Comparison of ENCODE assay signal across 12 cellular contexts in genomic region chr12:6462234-6462995, GRCh38. TPM values are rescaled to one million over a fixed set of nuclear protein-coding genes. Genes with fewer than 3 reads are reported as not detected.
A peak's percentile ranks its signal among the peaks of the same experiment; 100 is the strongest.
DNase-seq lines count a peak whose midpoint lies in the region; ATAC-seq and TF ChIP-seq lines count a peak whose summit lies in the region.
"Had no signal": no experiment of that assay in that cellular context is flagged by ENCODE, and none has a peak within 500 bp of the region (broad histone marks: within the 10 kb centered on the region; RNA-seq: fewer than 3 reads in every experiment).

No MANE protein-coding gene starts in this region.

- no peaks in the 10 kb centered on the region for H3K27me3 Mint-ChIP-seq in T-helper 1 cell treated with Interleukin-12 subunit alpha and Interleukin-12 subunit beta and Interleukin-4 antibody, amounts not matched to agents 30 μg/mL and 1 μg/mL, for 36 hours (ENCODE audit: low read depth)
- peaks cover 12% of the 10 kb centered on the region for H3K27me3 Mint-ChIP-seq in endothelial cell (ENCODE audit: unreplicated experiment)
- H3K27me3 Mint-ChIP-seq in stimulated activated naive CD8-positive, alpha-beta T cell treated with anti-CD3 and anti-CD28 coated beads, Interleukin-15, amount 100 ng/mL, for 72 hours, result no peaks in the 10 kb centered on the region

- peak; percentile 72 for DNase-seq in activated CD8-positive, alpha-beta memory T cell treated with anti-CD3 and anti-CD28 coated beads for 24 hours
- no peak for DNase-seq in activated CD8-positive, alpha-beta memory T cell treated with anti-CD3 and anti-CD28 coated beads, Interleukin-2, amount 50 U/mL, for 4 hours
- DNase-seq in endothelial cell (ENCODE audit: low spot score) (no peak), middle frontal gyrus (ENCODE audit: extremely low spot score, low spot score) (no peak), DMS 273 (lab: John Stamatoyannopoulos, UW; ENCODE audit: unreplicated experiment) (no peak)
- DNase-seq in stimulated activated naive CD8-positive, alpha-beta T cell treated with anti-CD3 and anti-CD28 coated beads, Interleukin-15, amount 100 ng/mL, for 72 hours, result no peak

- H3K4me3 Mint-ChIP-seq in T-helper 1 cell treated with Interleukin-12 subunit alpha and Interleukin-12 subunit beta and Interleukin-4 antibody, amounts not matched to agents 30 μg/mL and 1 μg/mL, for 36 hours, result peak overlapping the region; percentile 77
- H3K4me3 Mint-ChIP-seq in endothelial cell (ENCODE audit: unreplicated experiment), result peak overlapping the region; percentile 26
- H3K4me3 Mint-ChIP-seq in stimulated activated naive CD8-positive, alpha-beta T cell treated with anti-CD3 and anti-CD28 coated beads, Interleukin-15, amount 100 ng/mL, for 72 hours, result peak overlapping the region; percentile 83 to 85
- H3K4me3 Mint-ChIP-seq: nephron had no signal

- peak; percentile 67 for ATAC-seq in stimulated activated naive CD8-positive, alpha-beta T cell treated with anti-CD3 and anti-CD28 coated beads, Interleukin-15, amount 100 ng/mL, for 72 hours
- ATAC-seq in HG03520 (IDR thresholded peaks at IDR 0.05; ENCODE audit: unreplicated experiment), result no peak
- ATAC-seq: A549, HCT116 had no signal

- H3K27ac Mint-ChIP-seq in T-helper 1 cell treated with Interleukin-12 subunit alpha and Interleukin-12 subunit beta and Interleukin-4 antibody, amounts not matched to agents 30 μg/mL and 1 μg/mL, for 36 hours, result peak overlapping the region; percentile 99
- H3K27ac Mint-ChIP-seq in endothelial cell (ENCODE audit: unreplicated experiment), result no peak overlapping the region
- H3K27ac Mint-ChIP-seq in stimulated activated naive CD8-positive, alpha-beta T cell treated with anti-CD3 and anti-CD28 coated beads, Interleukin-15, amount 100 ng/mL, for 72 hours, result peak overlapping the region; percentile 90 to 97
- H3K27ac Mint-ChIP-seq: nephron had no signal

- TF ChIP-seq CTCF in endothelial cell (IDR thresholded peaks at IDR 0.05; ENCODE audit: unreplicated experiment), result no peak

- no peaks in the 10 kb centered on the region for H3K9me3 Mint-ChIP-seq in T-helper 1 cell treated with Interleukin-12 subunit alpha and Interleukin-12 subunit beta and Interleukin-4 antibody, amounts not matched to agents 30 μg/mL and 1 μg/mL, for 36 hours
- H3K9me3 Mint-ChIP-seq in endothelial cell (ENCODE audit: unreplicated experiment), result no peaks in the 10 kb centered on the region
- peaks cover 0 to 4% of the 10 kb centered on the region in 2 donors for H3K9me3 Mint-ChIP-seq in stimulated activated naive CD8-positive, alpha-beta T cell treated with anti-CD3 and anti-CD28 coated beads, Interleukin-15, amount 100 ng/mL, for 72 hours
- H3K9me3 Mint-ChIP-seq: nephron had no signal

- H3K36me3 Mint-ChIP-seq in T-helper 1 cell treated with Interleukin-12 subunit alpha and Interleukin-12 subunit beta and Interleukin-4 antibody, amounts not matched to agents 30 μg/mL and 1 μg/mL, for 36 hours (ENCODE audit: low read depth), result peaks cover 84% of the 10 kb centered on the region
- peaks cover 30% of the 10 kb centered on the region for H3K36me3 Mint-ChIP-seq in endothelial cell (ENCODE audit: low read depth, unreplicated experiment)

- H3K4me1 Mint-ChIP-seq in T-helper 1 cell treated with Interleukin-12 subunit alpha and Interleukin-12 subunit beta and Interleukin-4 antibody, amounts not matched to agents 30 μg/mL and 1 μg/mL, for 36 hours (ENCODE audit: low read depth), result peaks cover 69% of the 10 kb centered on the region
- H3K4me1 Mint-ChIP-seq in endothelial cell (ENCODE audit: unreplicated experiment), result peaks cover 52% of the 10 kb centered on the region
- H3K4me1 Mint-ChIP-seq in stimulated activated naive CD8-positive, alpha-beta T cell treated with anti-CD3 and anti-CD28 coated beads, Interleukin-15, amount 100 ng/mL, for 72 hours, result peaks cover 94% of the 10 kb centered on the region

RNA-seq across cellular contexts. Expression of gene VAMP1, which starts 8.1 kb away (rescaled TPM):
- 5.5 TPM for total RNA-seq in endothelial cell (ENCODE audit: unreplicated experiment)

RNA-seq across cellular contexts. Expression of gene TAPBPL, which starts 10.6 kb away (rescaled TPM):
- total RNA-seq in endothelial cell (ENCODE audit: unreplicated experiment), result 2.8 TPM

RNA-seq across cellular contexts. Expression of gene CD27, which starts 17.7 kb away (rescaled TPM):
- not detected for total RNA-seq in endothelial cell (ENCODE audit: unreplicated experiment)
- total RNA-seq: ascending aorta had no signal

RNA-seq across cellular contexts. Expression of gene MRPL51, which starts 30.6 kb away (rescaled TPM):
- total RNA-seq in endothelial cell (ENCODE audit: unreplicated experiment), result 168 TPM

RNA-seq across cellular contexts. Expression of gene NCAPD2, which starts 31.5 kb away (rescaled TPM):
- 25.3 TPM for total RNA-seq in endothelial cell (ENCODE audit: unreplicated experiment)

Comparison
In these comparisons a context has a peak if more than half of its experiments do, and no peak if none do; other contexts are left out.
1. H3K4me3 Mint-ChIP-seq: peak in every context shown above with its lines; median percentile 84 in stimulated activated naive CD8-positive, alpha-beta T cell treated with anti-CD3 and anti-CD28 coated beads, Interleukin-15, amount 100 ng/mL, for 72 hours; 77 in T-helper 1 cell treated with Interleukin-12 subunit alpha and Interleukin-12 subunit beta and Interleukin-4 antibody, amounts not matched to agents 30 μg/mL and 1 μg/mL, for 36 hours; 26 in endothelial cell.